Comparison of ENCODE assay signal across 18 cellular contexts in genomic region chr22:48080304-48081165, GRCh38.
DNase-seq lines count a peak whose midpoint lies in the region; ATAC-seq and TF ChIP-seq lines count a peak whose summit lies in the region.
"Had no signal": no experiment of that assay in that cellular context is flagged by ENCODE, and none has a peak within 500 bp of the region (broad histone marks: within the 10 kb centered on the region; RNA-seq: fewer than 3 reads in every experiment).

No MANE protein-coding gene starts in this region.

- POLR2A ChIA-PET in activated naive CD8-positive, alpha-beta T cell treated with anti-CD3 and anti-CD28 coated beads, Interleukin-2, amount 10 ng/mL, durations not matched to agents 7 days and 5 days (lab: Charles Lee) = interaction anchor here (1.5 kb wide), 1 partner anchor 18 kb away, joined by 3 read pairs; no protein-coding TSS in a partner anchor

- no peaks in the 10 kb centered on the region for H3K79me2 ChIP-seq in OCI-LY1 (ENCODE audit: insufficient read depth, low read length)

- no peak overlapping the region for H2AFZ ChIP-seq in OCI-LY1 (ENCODE audit: low read length)

- H3K4me2 ChIP-seq in OCI-LY1 (ENCODE audit: low read length) = peak overlapping the region; percentile 10; the same call in 1 of the 2 replicates

- H3K4me1 ChIP-seq in OCI-LY1 (ENCODE audit: insufficient read depth, low read length, severe bottlenecking) (peaks cover 84% of the 10 kb centered on the region), right atrium auricular region (no peaks in the 10 kb centered on the region)
- H3K4me1 ChIP-seq: BE2C had no signal

- H3K4me3 ChIP-seq in OCI-LY1 (ENCODE audit: low read depth, low read length, poor library complexity, severe bottlenecking) = no peak overlapping the region
- no peak overlapping the region for H3K4me3 ChIP-seq in right atrium auricular region
- H3K4me3 ChIP-seq: Peyer's patch had no signal

- no peaks in the 10 kb centered on the region for H3K9me3 ChIP-seq in OCI-LY1 (ENCODE audit: low read length)
- H3K9me3 ChIP-seq in right atrium auricular region = no peaks in the 10 kb centered on the region
- H3K9me3 ChIP-seq: BE2C, Peyer's patch had no signal

- no peak for TF ChIP-seq CTCF in OCI-LY1 (IDR thresholded peaks at IDR 0.05; ENCODE audit: low read length)
- TF ChIP-seq CTCF in endothelial cell (IDR thresholded peaks at IDR 0.05; ENCODE audit: unreplicated experiment) = no peak
- TF ChIP-seq CTCF in right atrium auricular region (IDR thresholded peaks at IDR 0.05) = no peak

- H3K9me3 Mint-ChIP-seq in activated naive CD8-positive, alpha-beta T cell treated with anti-CD3 and anti-CD28 coated beads, Interleukin-2, amount 10 ng/mL, durations not matched to agents 7 days and 5 days = no peaks in the 10 kb centered on the region
- no peaks in the 10 kb centered on the region for H3K9me3 Mint-ChIP-seq in activated naive CD8-positive, alpha-beta T cell treated with anti-CD3 and anti-CD28 coated beads for 36 hours
- no peaks in the 10 kb centered on the region for H3K9me3 Mint-ChIP-seq in endothelial cell (ENCODE audit: unreplicated experiment)
- no peaks in the 10 kb centered on the region for H3K9me3 Mint-ChIP-seq in stimulated activated memory B cell treated with anti-CD40 and anti-IgM and Interleukin-4, amounts not matched to agents 10 μg/mL and 1 μg/mL and 100 μg/mL, for 72 hours

- no peak overlapping the region; the same call in 1 of the 2 replicates for H3K9ac ChIP-seq in OCI-LY1 (ENCODE audit: low read length)

- no peak for DNase-seq in activated naive CD8-positive, alpha-beta T cell treated with anti-CD3 and anti-CD28 coated beads, Interleukin-2, amount 10 ng/mL, durations not matched to agents 7 days and 5 days
- DNase-seq in activated naive CD8-positive, alpha-beta T cell treated with anti-CD3 and anti-CD28 coated beads for 36 hours = no peak
- DNase-seq in endothelial cell (ENCODE audit: low spot score) (no peak), right atrium auricular region (ENCODE audit: low spot score) (no peak), DMS 273 treated with DMSO at 0.1 percent for 48 hours (lab: John Stamatoyannopoulos, UW) (no peak)
- DNase-seq: BE2C; Calu3; CD4-positive, CD25-positive, alpha-beta regulatory T cell; DMS53; H7; NCI-H1436; NCI-H2029 treated with DMSO at 0.1 percent for 48 hours; NCI-H2171; NCI-H526; Peyer's patch had no signal

- H4K20me1 ChIP-seq in OCI-LY1 (ENCODE audit: insufficient read depth, low read length) = no peaks in the 10 kb centered on the region

- peaks cover 25% of the 10 kb centered on the region for H3K4me1 Mint-ChIP-seq in activated naive CD8-positive, alpha-beta T cell treated with anti-CD3 and anti-CD28 coated beads, Interleukin-2, amount 10 ng/mL, durations not matched to agents 7 days and 5 days
- peaks cover 3% of the 10 kb centered on the region for H3K4me1 Mint-ChIP-seq in activated naive CD8-positive, alpha-beta T cell treated with anti-CD3 and anti-CD28 coated beads for 36 hours
- H3K4me1 Mint-ChIP-seq in endothelial cell (ENCODE audit: unreplicated experiment) = peaks cover 3% of the 10 kb centered on the region
- peaks cover 43% of the 10 kb centered on the region for H3K4me1 Mint-ChIP-seq in stimulated activated memory B cell treated with anti-CD40 and anti-IgM and Interleukin-4, amounts not matched to agents 10 μg/mL and 1 μg/mL and 100 μg/mL, for 72 hours

- H3K27me3 ChIP-seq in OCI-LY1 (ENCODE audit: insufficient read depth, low read length) (no peaks in the 10 kb centered on the region), right atrium auricular region (no peaks in the 10 kb centered on the region)
- H3K27me3 ChIP-seq: BE2C, Peyer's patch had no signal

- no peaks in the 10 kb centered on the region for H3K9me2 ChIP-seq in OCI-LY1 (ENCODE audit: low read depth, low read length)

- peak overlapping the region; percentile 54 for H3K27ac ChIP-seq in OCI-LY1 (ENCODE audit: low read depth, low read length, poor library complexity, severe bottlenecking)
- no peak overlapping the region for H3K27ac ChIP-seq in right atrium auricular region
- H3K27ac ChIP-seq: Peyer's patch had no signal

- peak overlapping the region; percentile 5 for H3K4me3 Mint-ChIP-seq in activated naive CD8-positive, alpha-beta T cell treated with anti-CD3 and anti-CD28 coated beads, Interleukin-2, amount 10 ng/mL, durations not matched to agents 7 days and 5 days
- no peak overlapping the region for H3K4me3 Mint-ChIP-seq in activated naive CD8-positive, alpha-beta T cell treated with anti-CD3 and anti-CD28 coated beads for 36 hours
- H3K4me3 Mint-ChIP-seq in endothelial cell (ENCODE audit: unreplicated experiment) = no peak overlapping the region
- H3K4me3 Mint-ChIP-seq in stimulated activated memory B cell treated with anti-CD40 and anti-IgM and Interleukin-4, amounts not matched to agents 10 μg/mL and 1 μg/mL and 100 μg/mL, for 72 hours = no peak overlapping the region
- H3K4me3 Mint-ChIP-seq: CD4-positive, CD25-positive, alpha-beta regulatory T cell had no signal

- no peaks in the 10 kb centered on the region for H3F3A ChIP-seq in OCI-LY1 (ENCODE audit: insufficient read depth, low read length)

- no peak for ATAC-seq in activated naive CD8-positive, alpha-beta T cell treated with anti-CD3 and anti-CD28 coated beads, Interleukin-2, amount 10 ng/mL, durations not matched to agents 7 days and 5 days (ENCODE audit: low read depth)
- no peak for ATAC-seq in stimulated activated memory B cell treated with anti-CD40 and anti-IgM and Interleukin-4, amounts not matched to agents 10 μg/mL and 1 μg/mL and 100 μg/mL, for 72 hours
- ATAC-seq: Right ventricle myocardium inferior had no signal

- H3K36me3 Mint-ChIP-seq in activated naive CD8-positive, alpha-beta T cell treated with anti-CD3 and anti-CD28 coated beads, Interleukin-2, amount 10 ng/mL, durations not matched to agents 7 days and 5 days = no peaks in the 10 kb centered on the region
- H3K36me3 Mint-ChIP-seq in activated naive CD8-positive, alpha-beta T cell treated with anti-CD3 and anti-CD28 coated beads for 36 hours = no peaks in the 10 kb centered on the region
- H3K36me3 Mint-ChIP-seq in endothelial cell (ENCODE audit: low read depth, unreplicated experiment) = no peaks in the 10 kb centered on the region
- H3K36me3 Mint-ChIP-seq in stimulated activated memory B cell treated with anti-CD40 and anti-IgM and Interleukin-4, amounts not matched to agents 10 μg/mL and 1 μg/mL and 100 μg/mL, for 72 hours = no peaks in the 10 kb centered on the region
- H3K36me3 Mint-ChIP-seq: CD4-positive, CD25-positive, alpha-beta regulatory T cell had no signal

- H3K36me3 ChIP-seq in OCI-LY1 (ENCODE audit: insufficient read depth, low read length) (no peaks in the 10 kb centered on the region), right atrium auricular region (no peaks in the 10 kb centered on the region)
- H3K36me3 ChIP-seq: BE2C, Peyer's patch had no signal

- peaks cover 55% of the 10 kb centered on the region for H3K27me3 Mint-ChIP-seq in activated naive CD8-positive, alpha-beta T cell treated with anti-CD3 and anti-CD28 coated beads, Interleukin-2, amount 10 ng/mL, durations not matched to agents 7 days and 5 days
- peaks cover 45% of the 10 kb centered on the region for H3K27me3 Mint-ChIP-seq in activated naive CD8-positive, alpha-beta T cell treated with anti-CD3 and anti-CD28 coated beads for 36 hours
- peaks cover 9% of the 10 kb centered on the region for H3K27me3 Mint-ChIP-seq in endothelial cell (ENCODE audit: unreplicated experiment)
- H3K27me3 Mint-ChIP-seq in stimulated activated memory B cell treated with anti-CD40 and anti-IgM and Interleukin-4, amounts not matched to agents 10 μg/mL and 1 μg/mL and 100 μg/mL, for 72 hours = peaks cover 35% of the 10 kb centered on the region

- H3K27ac Mint-ChIP-seq in activated naive CD8-positive, alpha-beta T cell treated with anti-CD3 and anti-CD28 coated beads, Interleukin-2, amount 10 ng/mL, durations not matched to agents 7 days and 5 days = peak overlapping the region; percentile 69
- no peak overlapping the region for H3K27ac Mint-ChIP-seq in activated naive CD8-positive, alpha-beta T cell treated with anti-CD3 and anti-CD28 coated beads for 36 hours
- H3K27ac Mint-ChIP-seq in endothelial cell (ENCODE audit: unreplicated experiment) = peak overlapping the region; percentile 52
- H3K27ac Mint-ChIP-seq in stimulated activated memory B cell treated with anti-CD40 and anti-IgM and Interleukin-4, amounts not matched to agents 10 μg/mL and 1 μg/mL and 100 μg/mL, for 72 hours = no peak overlapping the region

Comparison
In these comparisons a context has a peak if more than half of its experiments do, and no peak if none do; other contexts are left out.
1. H3K27ac Mint-ChIP-seq: peak in activated naive CD8-positive, alpha-beta T cell treated with anti-CD3 and anti-CD28 coated beads, Interleukin-2, amount 10 ng/mL, durations not matched to agents 7 days and 5 days (single experiment) and endothelial cell (single experiment); none in activated naive CD8-positive, alpha-beta T cell treated with anti-CD3 and anti-CD28 coated beads for 36 hours (single experiment) and stimulated activated memory B cell treated with anti-CD40 and anti-IgM and Interleukin-4, amounts not matched to agents 10 μg/mL and 1 μg/mL and 100 μg/mL, for 72 hours (single experiment).